Comparison of ENCODE assay signal across 21 cellular contexts in the genomic region with DNA sequence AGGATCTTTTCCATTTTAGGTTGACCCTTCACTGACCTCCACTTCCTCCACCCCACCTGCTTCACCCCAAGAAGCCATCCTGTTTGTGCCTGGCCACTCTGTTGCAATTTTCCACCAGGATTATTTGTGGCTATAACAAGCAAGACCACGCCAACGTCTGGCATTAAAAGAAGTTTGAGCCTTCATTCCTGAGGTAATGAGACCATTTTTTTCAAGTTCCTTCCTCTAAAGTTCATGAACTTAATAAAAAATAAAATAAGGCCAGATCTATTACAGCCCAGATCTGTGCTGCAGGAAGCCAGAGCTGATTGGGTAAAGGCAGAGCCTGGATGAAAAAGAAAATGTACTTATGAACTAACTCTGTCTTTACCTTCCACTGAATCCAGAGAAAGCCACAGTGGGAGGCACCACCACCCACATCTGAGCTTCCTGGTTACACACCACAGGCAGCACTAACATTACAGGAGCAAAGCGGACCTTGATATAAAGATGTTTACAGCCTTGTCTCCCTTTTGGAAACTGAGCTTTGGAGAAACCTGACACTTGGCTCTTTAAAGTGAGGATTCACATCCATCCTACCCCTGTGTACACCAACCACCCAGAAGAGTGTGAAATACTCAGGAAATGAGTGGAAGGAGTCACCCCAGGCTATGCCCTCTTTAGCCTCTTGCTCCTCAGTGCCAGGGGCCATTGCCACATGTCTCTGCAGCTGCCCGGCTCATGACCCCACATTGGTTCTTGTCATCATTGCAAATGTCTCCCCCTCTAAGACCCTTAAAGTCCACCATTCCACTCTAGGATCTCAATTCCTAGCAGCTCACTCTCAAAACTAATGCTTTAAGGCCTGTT.
DNase-seq lines count a peak whose midpoint lies in the region; ATAC-seq and TF ChIP-seq lines count a peak whose summit lies in the region.
"Had no signal": no experiment of that assay in that cellular context is flagged by ENCODE, and none has a peak within 500 bp of the region (broad histone marks: within the 10 kb centered on the region; RNA-seq: fewer than 3 reads in every experiment).

No MANE protein-coding gene starts in this region.

- H3K36me3 ChIP-seq in DND-41 (ENCODE audit: insufficient read depth, low read length) = no peaks in the 10 kb centered on the region
- H3K36me3 ChIP-seq: BLaER1, cardiac muscle cell had no signal

- H3K9ac ChIP-seq in DND-41 (ENCODE audit: low read depth, low read length) = no peak overlapping the region
- H3K9ac ChIP-seq: BLaER1 had no signal

- H3K4me2 ChIP-seq in DND-41 (ENCODE audit: insufficient read depth, low read length) = no peak overlapping the region
- H3K4me2 ChIP-seq: BLaER1 had no signal

- H3K4me3 ChIP-seq in DND-41 (ENCODE audit: low read depth in 1 of 2, low read length in 2 of 2) = no peak overlapping the region
- H3K4me3 ChIP-seq in astrocyte of the spinal cord (ENCODE audit: low read depth, low read length) = no peak overlapping the region
- no peak overlapping the region for H3K4me3 ChIP-seq in right cardiac atrium (ENCODE audit: low read length)
- H3K4me3 ChIP-seq: BLaER1, cardiac muscle cell had no signal

- H3K9me3 ChIP-seq in DND-41 (ENCODE audit: insufficient read depth, low read length, severe bottlenecking) (peaks cover 4% of the 10 kb centered on the region), right cardiac atrium (ENCODE audit: control insufficient read depth, low read length) (no peaks in the 10 kb centered on the region)
- H3K9me3 ChIP-seq: BLaER1 had no signal

- H2AFZ ChIP-seq in DND-41 (ENCODE audit: low read depth, low read length) = no peak overlapping the region; the same call in 1 of the 2 replicates

- DNase-seq in DND-41 = peak; percentile 53
- DNase-seq in astrocyte of the spinal cord (ENCODE audit: low read depth, low spot score) = peak; percentile 6
- no peak for DNase-seq in right cardiac atrium
- DNase-seq in sciatic nerve (ENCODE audit: low spot score) = no peak
- DNase-seq in stimulated activated CD4-positive, alpha-beta T cell treated with anti-CD3 and anti-CD28 coated beads, Interleukin-4, amount 100 ng/mL, for 1 hour = no peak
- DNase-seq: activated CD4-positive, alpha-beta T cell treated with anti-CD3 and anti-CD28 coated beads for 48 hours; activated naive CD8-positive, alpha-beta T cell treated with anti-CD3 and anti-CD28 coated beads, Interleukin-2, amount 10 ng/mL, durations not matched to agents 7 days and 5 days; erythroblast; GDM1; immature natural killer cell; naive thymus-derived CD8-positive, alpha-beta T cell; NCI-H1105 treated with DMSO at 0.1 percent for 48 hours; NCI-H526 treated with DMSO at 0.1 percent for 48 hours; SHP77 treated with DMSO at 0.1 percent for 48 hours; stimulated activated naive B cell treated with anti-CD40 and anti-IgM and Interleukin-4, amounts not matched to agents 10 μg/mL and 1 μg/mL and 100 μg/mL, for 72 hours; T-cell had no signal

- WGBS in right cardiac atrium = 59% methylated on average over 4 of the region's 4 CpGs

- intact Hi-C loops in right cardiac atrium (cut with DNase I) = loop anchor here in 1 of 4 donors (10.0 kb wide), 1 partner anchor 91 kb away; no protein-coding TSS in a partner anchor
- intact Hi-C loops in sciatic nerve (cut with DNase I) = no loop called here

- H3K27me3 ChIP-seq in DND-41 (ENCODE audit: insufficient read depth, low read length, poor library complexity) (no peaks in the 10 kb centered on the region), right cardiac atrium (ENCODE audit: control insufficient read depth, insufficient read depth) (no peaks in the 10 kb centered on the region)
- H3K27me3 ChIP-seq: BLaER1, cardiac muscle cell had no signal

- ATAC-seq in DND-41 (ENCODE audit: insufficient read depth, low read depth) (peak; percentile 94), right cardiac atrium (peak in 1 of 2 donors; percentile 75), sciatic nerve (peak; percentile 35), HG02763 (IDR thresholded peaks at IDR 0.05; ENCODE audit: unreplicated experiment) (no peak), HG02884 (IDR thresholded peaks at IDR 0.05; ENCODE audit: unreplicated experiment) (no peak)
- ATAC-seq: activated T-helper 17 cell treated with anti-CD3 and anti-CD28 coated beads, Interleukin-2, amount 50 U/mL, for 72 hours; naive thymus-derived CD8-positive, alpha-beta T cell; stimulated activated naive B cell treated with anti-CD40 and anti-IgM and Interleukin-4, amounts not matched to agents 10 μg/mL and 1 μg/mL and 100 μg/mL, for 72 hours; T-cell had no signal

- H3K4me1 ChIP-seq in DND-41 (ENCODE audit: insufficient read depth, low read length) (peaks cover 13% of the 10 kb centered on the region), right cardiac atrium (ENCODE audit: control insufficient read depth, insufficient read depth, low read length) (peaks cover 6% of the 10 kb centered on the region)
- H3K4me1 ChIP-seq: BLaER1 had no signal

- no peaks in the 10 kb centered on the region for H3K79me2 ChIP-seq in DND-41 (ENCODE audit: insufficient read depth, low read length)

- no peak overlapping the region for H3K27ac ChIP-seq in DND-41 (ENCODE audit: low read length)
- H3K27ac ChIP-seq in right cardiac atrium (ENCODE audit: low read length) = peak overlapping the region; percentile 57
- H3K27ac ChIP-seq: BLaER1, cardiac muscle cell had no signal

- in situ Hi-C loops in astrocyte of the spinal cord (cut with HindIII; ENCODE audit: low sequenced_read_pairs) = no loop called here

- H4K20me1 ChIP-seq in DND-41 (ENCODE audit: insufficient read depth, low read length) = no peaks in the 10 kb centered on the region
- H4K20me1 ChIP-seq: BLaER1 had no signal

- no peak for TF ChIP-seq CTCF in DND-41 (IDR thresholded peaks at IDR 0.05; ENCODE audit: borderline replicate concordance, extremely low read depth, low read length, poor library complexity, severe bottlenecking)
- no peak for TF ChIP-seq CTCF in astrocyte of the spinal cord (IDR thresholded peaks at IDR 0.05; ENCODE audit: low read depth, low read length)

Comparison
In these comparisons a context has a peak if more than half of its experiments do, and no peak if none do; other contexts are left out.
1. ATAC-seq: peak in DND-41 (single experiment) and sciatic nerve (single experiment); none in HG02763 (single experiment) and HG02884 (single experiment).
2. DNase-seq: peak in DND-41 (single experiment) and astrocyte of the spinal cord (single experiment); none in right cardiac atrium (0 of 3), sciatic nerve (single experiment) and stimulated activated CD4-positive, alpha-beta T cell treated with anti-CD3 and anti-CD28 coated beads, Interleukin-4, amount 100 ng/mL, for 1 hour (single experiment).